Comparison of ENCODE assay signal across 12 cellular contexts in the genomic region with DNA sequence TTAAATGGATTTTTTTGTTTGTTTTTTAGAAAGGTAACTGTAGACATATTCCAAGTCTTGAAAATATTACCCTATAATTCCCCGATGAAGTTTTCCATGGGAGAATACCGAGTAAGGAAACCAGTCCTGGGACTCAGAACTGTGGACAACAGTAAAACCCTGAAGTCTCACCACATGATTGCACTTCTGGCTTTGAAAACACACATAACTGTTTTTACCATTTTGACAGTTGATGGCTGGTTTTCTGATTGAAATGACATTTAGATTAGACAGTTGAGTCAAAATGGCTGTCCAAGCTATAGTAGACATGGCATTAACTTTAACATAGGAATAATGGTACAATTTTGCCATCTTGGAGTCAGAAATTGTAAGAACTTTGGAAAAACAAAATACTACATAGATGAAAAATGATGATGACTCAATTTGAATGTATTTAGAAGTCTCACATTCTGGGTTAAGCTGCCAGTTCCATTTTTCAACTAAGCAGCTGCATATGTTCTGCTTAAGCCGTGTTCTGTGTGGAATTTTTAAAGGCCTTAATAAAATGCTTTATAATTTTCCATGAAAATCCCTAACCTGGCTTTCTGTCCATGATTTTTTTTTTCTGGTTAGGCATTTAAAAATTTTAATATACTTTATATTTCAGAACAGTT. TPM values are rescaled to one million over a fixed set of nuclear protein-coding genes. Genes with fewer than 3 reads are reported as not detected.
A peak's percentile ranks its signal among the peaks of the same experiment; 100 is the strongest.
DNase-seq lines count a peak whose midpoint lies in the region; ATAC-seq and TF ChIP-seq lines count a peak whose summit lies in the region.
"Had no signal": no experiment of that assay in that cellular context is flagged by ENCODE, and none has a peak within 500 bp of the region (broad histone marks: within the 10 kb centered on the region; RNA-seq: fewer than 3 reads in every experiment).

No MANE protein-coding gene starts in this region.

- H3K27ac Mint-ChIP-seq in chondrocyte (ENCODE audit: unreplicated experiment): peak overlapping the region; percentile 81

- no peak overlapping the region for H3K9ac ChIP-seq in OCI-LY1 (ENCODE audit: low read length)

- H3K4me1 Mint-ChIP-seq in chondrocyte (ENCODE audit: low read depth): peaks cover 83% of the 10 kb centered on the region

- H3K9me3 Mint-ChIP-seq in chondrocyte (ENCODE audit: low read depth): peaks cover 8% of the 10 kb centered on the region

- H3K4me3 ChIP-seq in OCI-LY1 (ENCODE audit: low read depth, low read length, poor library complexity, severe bottlenecking): no peak overlapping the region

- H3K36me3 ChIP-seq in OCI-LY1 (ENCODE audit: insufficient read depth, low read length): peaks cover 10% of the 10 kb centered on the region

- H3K4me3 Mint-ChIP-seq in chondrocyte (ENCODE audit: unreplicated experiment): no peak overlapping the region

- intact Hi-C loops in left colon (cut with DNase I, micrococcal nuclease): no loop called here

- H3K9me2 ChIP-seq in OCI-LY1 (ENCODE audit: low read depth, low read length): no peaks in the 10 kb centered on the region

- peak overlapping the region; percentile 85 for H3K27ac ChIP-seq in OCI-LY1 (ENCODE audit: low read depth, low read length, poor library complexity, severe bottlenecking)

- no peaks in the 10 kb centered on the region for H3F3A ChIP-seq in OCI-LY1 (ENCODE audit: insufficient read depth, low read length)

- H3K27me3 ChIP-seq in OCI-LY1 (ENCODE audit: insufficient read depth, low read length): no peaks in the 10 kb centered on the region; the same call in 1 of the 2 replicates

- peaks cover 42% of the 10 kb centered on the region for H3K4me1 ChIP-seq in OCI-LY1 (ENCODE audit: insufficient read depth, low read length, severe bottlenecking)

- ATAC-seq in GM19035 (IDR thresholded peaks at IDR 0.05; ENCODE audit: unreplicated experiment) (no peak), GM19467 (IDR thresholded peaks at IDR 0.05; ENCODE audit: unreplicated experiment) (no peak), left colon (no peak)

- H3K36me3 Mint-ChIP-seq in chondrocyte (ENCODE audit: low read depth): peaks cover 5% of the 10 kb centered on the region

- no peak for TF ChIP-seq CTCF in OCI-LY1 (IDR thresholded peaks at IDR 0.05; ENCODE audit: low read length)
- no peak for TF ChIP-seq CTCF in chondrocyte (IDR thresholded peaks at IDR 0.05)

- no peak overlapping the region for H3K4me2 ChIP-seq in OCI-LY1 (ENCODE audit: low read length)

- peak overlapping the region; percentile 57; the same call in 1 of the 2 replicates for H2AFZ ChIP-seq in OCI-LY1 (ENCODE audit: low read length)

- H3K27me3 Mint-ChIP-seq in chondrocyte (ENCODE audit: low read depth): no peaks in the 10 kb centered on the region

- peaks cover 26% of the 10 kb centered on the region for H3K79me2 ChIP-seq in OCI-LY1 (ENCODE audit: insufficient read depth, low read length)

- H3K9me3 ChIP-seq in OCI-LY1 (ENCODE audit: low read length): peaks cover 1% of the 10 kb centered on the region

- H4K20me1 ChIP-seq in OCI-LY1 (ENCODE audit: insufficient read depth, low read length): no peaks in the 10 kb centered on the region

- DNase-seq in EL: peak; percentile 54
- DNase-seq in chondrocyte (ENCODE audit: low spot score): no peak
- DNase-seq in retina: peak; percentile 39
- no peak for DNase-seq in HuH-7 (ENCODE audit: low spot score)
- no peak for DNase-seq in left colon
- DNase-seq: cortex of kidney; DMS 273 treated with DMSO at 0.1 percent for 48 hours; NCI-H526; stimulated activated CD4-positive, alpha-beta T cell treated with anti-CD3 and anti-CD28 coated beads, Interleukin-2, amount 100 ng/mL, for 48 hours had no signal

RNA-seq across cellular contexts. Expression of a gene that starts 38.3 kb away (rescaled TPM):
- total RNA-seq in chondrocyte (60.0 to 68.9 TPM (median 61.8 TPM) in 3 replicates), left colon (10 to 100 TPM in 1 of 2 donors, 1 to 10 TPM in 1; 8.8 to 17.4 TPM)

Comparison
In these comparisons a context has a peak if more than half of its experiments do, and no peak if none do; other contexts are left out.
1. DNase-seq: peak in EL (single experiment) and retina (single experiment); none in chondrocyte (single experiment), HuH-7 (single experiment) and left colon (0 of 2).